Comparison of ENCODE assay signal across 11 cellular contexts in the genomic region with DNA sequence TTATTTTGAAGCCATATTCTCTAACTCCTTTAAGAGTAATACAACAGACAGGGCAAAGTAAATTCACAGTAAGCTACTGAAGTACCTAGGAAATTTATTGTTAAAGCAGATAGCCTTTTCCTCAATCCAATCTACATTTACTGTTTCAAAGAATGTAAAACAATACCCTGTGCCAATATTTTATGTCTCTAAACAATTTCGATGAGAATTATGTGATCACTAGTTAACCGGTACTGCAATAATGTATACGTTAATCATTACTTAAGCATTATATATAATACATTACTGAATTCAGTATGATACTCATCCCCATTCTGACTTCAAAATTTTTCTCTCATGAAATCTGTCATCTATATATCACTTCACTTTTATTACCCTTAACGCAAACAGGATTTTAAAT. TPM values are rescaled to one million over a fixed set of nuclear protein-coding genes. Genes with fewer than 3 reads are reported as not detected.
"Had no signal": no experiment of that assay in that cellular context is flagged by ENCODE, and none has a peak within 500 bp of the region (broad histone marks: within the 10 kb centered on the region; RNA-seq: fewer than 3 reads in every experiment).

No MANE protein-coding gene starts in this region.

- H3K9me3 ChIP-seq: HAP-1 had no signal

- H3K4me3 ChIP-seq: GM23248, GM23338, HAP-1 had no signal

- FAIRE-seq: H1, H54 had no signal

- ATAC-seq: GM23338, HCT116 had no signal

- H3K36me3 ChIP-seq: HAP-1 had no signal

- H3K4me1 Mint-ChIP-seq: GM23338, H9 had no signal

- H3K27ac ChIP-seq: GM23248 had no signal

- H3K9me3 Mint-ChIP-seq: GM23338, HFFc6 had no signal

- DNase-seq: GM23248, GOT3, H7, H9, HCEC 1CT, HFFc6 had no signal

- H3K4me1 ChIP-seq: HAP-1 had no signal

- H3K4me3 Mint-ChIP-seq: GM23338, H9, HFFc6 had no signal

- H3K27ac Mint-ChIP-seq: GM23338, H9, HFFc6 had no signal

RNA-seq across cellular contexts. Expression of gene KLHL13, which starts 28.5 kb away (rescaled TPM):
- polyA plus RNA-seq: GM23248 had no signal
